ENCODE assay signal across 2 cellular contexts in genomic region chr10:104174136-104174535, GRCh38. TPM values are rescaled to one million over a fixed set of nuclear protein-coding genes. Genes with fewer than 3 reads are reported as not detected.
"Had no signal": no experiment of that assay in that cellular context is flagged by ENCODE, and none has a peak within 500 bp of the region (broad histone marks: within the 10 kb centered on the region; RNA-seq: fewer than 3 reads in every experiment).

No MANE protein-coding gene starts in this region.

RNA-seq across cellular contexts. Expression of gene CFAP43, which starts 58.0 kb away (rescaled TPM):
- total RNA-seq: HT1080 had no signal
- polyA plus RNA-seq: IgD-negative memory B cell had no signal
